In the genomic region with DNA sequence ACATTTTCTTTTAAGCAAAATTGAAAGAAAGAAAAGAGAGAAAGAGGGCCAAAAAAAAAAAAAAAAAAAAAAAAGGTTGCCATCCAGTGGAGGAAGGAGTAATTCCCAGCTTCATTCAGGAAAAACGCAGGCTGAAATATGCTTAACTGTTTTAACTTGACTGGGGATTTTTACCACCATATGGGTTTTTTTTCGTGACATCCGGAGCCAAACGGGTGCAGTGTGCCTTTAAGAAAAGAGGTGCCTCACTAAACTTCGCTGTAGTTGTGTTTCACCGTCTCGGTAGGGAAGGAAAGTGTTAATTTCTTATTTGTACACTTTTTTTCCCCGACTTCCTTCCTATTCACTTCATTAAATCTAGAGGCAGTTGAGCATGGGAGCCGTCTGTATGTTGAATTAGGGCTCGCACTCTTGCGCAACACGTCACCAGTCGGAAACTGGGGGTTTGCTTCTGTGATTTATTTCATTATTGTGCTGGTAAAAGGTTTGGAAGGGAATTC, we compare ENCODE assay signal across 8 cellular contexts.
DNase-seq lines count a peak whose midpoint lies in the region; ATAC-seq, FAIRE-seq and TF ChIP-seq lines count a peak whose summit lies in the region.

No MANE protein-coding gene starts in this region.

- POLR2A ChIA-PET in Panc1 (lab: Charles Lee) = no interaction called here

- intact Hi-C loops in Panc1 (cut with micrococcal nuclease; ENCODE audit: unreplicated experiment) (no loop called here), left cardiac atrium (cut with DNase I) (loop anchor here in 1 of 2 donors (10.0 kb wide), 1 partner anchor 87 kb away; no protein-coding TSS in a partner anchor), psoas muscle (cut with DNase I) (loop anchor here in 1 of 2 donors (5.0 to 10.0 kb wide), 3 partner anchors 87 to 467 kb away; a partner anchor contains a TSS)

- peaks cover 5 to 32% (median 16%) of the 10 kb centered on the region in 11 experiments; a peak in 21 of 22 replicates for H3K36me3 ChIP-seq in BLaER1 treated with 17β-estradiol and CSF1 and Interleukin-3, amounts not matched to agents 10 nM and 100 nM
- H3K36me3 ChIP-seq in Panc1 (ENCODE audit: control insufficient read depth, insufficient read depth, low read length) (no peaks in the 10 kb centered on the region), adipocyte (ENCODE audit: control insufficient read depth, insufficient read depth, low read length, severe bottlenecking) (peaks cover 3% of the 10 kb centered on the region), psoas muscle (ENCODE audit: insufficient read depth in 1 of 2, low read depth in 1 of 2) (peaks cover 4 to 17% of the 10 kb centered on the region in 2 donors)

- in situ Hi-C loops in Panc1 (cut with HindIII; ENCODE audit: low pct_unique_long_range_greater_than_20kb, low sequenced_read_pairs) = no loop called here

- peaks cover 0 to 74% (median 0%) of the 10 kb centered on the region in 11 experiments; a peak in 2 of 22 replicates for H4K20me1 ChIP-seq in BLaER1 treated with 17β-estradiol and CSF1 and Interleukin-3, amounts not matched to agents 10 nM and 100 nM

- peak overlapping the region; percentile 68 to 93 (median 83) for H3K9ac ChIP-seq in BLaER1 treated with 17β-estradiol and CSF1 and Interleukin-3, amounts not matched to agents 10 nM and 100 nM
- peak overlapping the region; percentile 86 for H3K9ac ChIP-seq in adipocyte (ENCODE audit: low read length)

- TF ChIP-seq CTCF in Panc1 (IDR thresholded peaks at IDR 0.05) (no peak), psoas muscle (IDR thresholded peaks at IDR 0.05) (no peak)

- TF ChIP-seq POLR2A in GM12892 (IDR thresholded peaks at IDR 0.05; ENCODE audit: low read depth, low read length) = no peak

- H3K27ac ChIP-seq in BLaER1 treated with 17β-estradiol and CSF1 and Interleukin-3, amounts not matched to agents 10 nM and 100 nM = peak overlapping the region; percentile 1 to 99 (median 92); a peak in 21 of 22 replicates
- H3K27ac ChIP-seq in Panc1 (ENCODE audit: low read length) = peak overlapping the region; percentile 68
- peak overlapping the region; percentile 83 for H3K27ac ChIP-seq in psoas muscle

- no peak for FAIRE-seq in GM12892 (lab: Jason Lieb, UNC)

- H3K27me3 ChIP-seq in BLaER1 treated with 17β-estradiol and CSF1 and Interleukin-3, amounts not matched to agents 10 nM and 100 nM = no peaks in the 10 kb centered on the region; a peak in 1 of 22 replicates
- no peaks in the 10 kb centered on the region for H3K27me3 ChIP-seq in Panc1 (ENCODE audit: control insufficient read depth, insufficient read depth, low read length)
- H3K27me3 ChIP-seq in adipocyte (replicated peaks; ENCODE audit: control insufficient read depth, insufficient read depth, low read length) = no peaks in the 10 kb centered on the region
- H3K27me3 ChIP-seq in psoas muscle (ENCODE audit: insufficient read depth in 3 of 3, low read length in 2 of 3) = no peaks in the 10 kb centered on the region

- H3K9me3 ChIP-seq in BLaER1 treated with 17β-estradiol and CSF1 and Interleukin-3, amounts not matched to agents 10 nM and 100 nM (replicated peaks in 1 of 11) = peaks cover 0 to 13% (median 0%) of the 10 kb centered on the region in 11 experiments; a peak in 5 of 22 replicates
- H3K9me3 ChIP-seq in Panc1 (ENCODE audit: control insufficient read depth, insufficient read depth, low read depth, low read length) (no peaks in the 10 kb centered on the region), adipocyte (ENCODE audit: control insufficient read depth, low read length) (no peaks in the 10 kb centered on the region), psoas muscle (no peaks in the 10 kb centered on the region)

- H3K4me3 ChIP-seq in BLaER1 treated with 17β-estradiol and CSF1 and Interleukin-3, amounts not matched to agents 10 nM and 100 nM = peak overlapping the region; percentile 51 to 69 (median 59)
- H3K4me3 ChIP-seq in Panc1 (ENCODE audit: low read depth in 2 of 2, low read length in 2 of 2) (peak overlapping the region; percentile 37 to 61), adipocyte (ENCODE audit: low read length) (peak overlapping the region; percentile 86), psoas muscle (peak overlapping the region; percentile 72)

- CTCF ChIA-PET in Panc1 (lab: Charles Lee) = no interaction called here

- DNase-seq in Panc1 (ENCODE audit: low read depth, low spot score) (no peak), adipocyte (ENCODE audit: low read depth) (peak; percentile 84), left cardiac atrium (peak; percentile 56), psoas muscle (peak; percentile 40 to 59), GM12892 (ENCODE audit: insufficient read length) (no peak)

- ATAC-seq in GM19351 (IDR thresholded peaks at IDR 0.05; ENCODE audit: unreplicated experiment) (peak; percentile 42), HG03442 (IDR thresholded peaks at IDR 0.05; ENCODE audit: unreplicated experiment) (peak; percentile 34), Panc1 (peak; percentile 42; the same call in 1 of the 2 replicates), left cardiac atrium (peak; percentile 45 to 62), psoas muscle (peak; percentile 57 to 69 (median 64))

- H3K4me2 ChIP-seq in BLaER1 treated with 17β-estradiol and CSF1 and Interleukin-3, amounts not matched to agents 10 nM and 100 nM = peak overlapping the region; percentile 68 to 98 (median 81)

- WGBS in psoas muscle, 3 donors = 0 to 1% (median 0%) methylated on average over 13 of the region's 13 CpGs

- BruUV-seq in Panc1 (replicated peaks; lab: Mats Ljungman, UMichigan) = no TSS peak

- H3K4me1 ChIP-seq in BLaER1 treated with 17β-estradiol and CSF1 and Interleukin-3, amounts not matched to agents 10 nM and 100 nM = peaks cover 62 to 82% (median 73%) of the 10 kb centered on the region in 10 experiments
- H3K4me1 ChIP-seq in Panc1 (ENCODE audit: control insufficient read depth, insufficient read depth, low read length) (no peaks in the 10 kb centered on the region), adipocyte (ENCODE audit: control insufficient read depth, insufficient read depth, low read length) (peaks cover 27% of the 10 kb centered on the region), psoas muscle (peaks cover 24% of the 10 kb centered on the region)

Comparison
In these comparisons a context has a peak if more than half of its experiments do, and no peak if none do; other contexts are left out.
1. DNase-seq: peak in adipocyte (single experiment), left cardiac atrium (single experiment) and psoas muscle (2 of 2); none in Panc1 (single experiment) and GM12892 (single experiment).
2. Peak in every context shown above with its lines, with median percentiles within 50 percentile points of each other: H3K27ac ChIP-seq, H3K4me3 ChIP-seq and ATAC-seq.